16 cellular contexts compared by ENCODE assay signal in genomic region chr1:220843481-220844011, GRCh38. TPM values are rescaled to one million over a fixed set of nuclear protein-coding genes. Genes with fewer than 3 reads are reported as not detected.
DNase-seq lines count a peak whose midpoint lies in the region; ATAC-seq and TF ChIP-seq lines count a peak whose summit lies in the region.
"Had no signal": no experiment of that assay in that cellular context is flagged by ENCODE, and none has a peak within 500 bp of the region (broad histone marks: within the 10 kb centered on the region; RNA-seq: fewer than 3 reads in every experiment).

No MANE protein-coding gene starts in this region.

- H3K9ac ChIP-seq in parathyroid adenoma: no peak overlapping the region

- CTCF ChIA-PET in GM10248 (lab: Yijun Ruan, JAX): no interaction called here

- H2AFZ ChIP-seq in parathyroid adenoma: no peak overlapping the region

- no peaks in the 10 kb centered on the region for H3K9me3 ChIP-seq in parathyroid adenoma (ENCODE audit: control insufficient read depth, low read length)
- H3K9me3 ChIP-seq: Peyer's patch, tibial artery had no signal

- H3K4me2 ChIP-seq in parathyroid adenoma (ENCODE audit: low read length): no peak overlapping the region

- POLR2A ChIA-PET in GM10248 (lab: Yijun Ruan, JAX): no interaction called here

- peak; percentile 94 for ATAC-seq in Right ventricle myocardium superior (ENCODE audit: poor library complexity)
- ATAC-seq in stimulated activated naive CD8-positive, alpha-beta T cell treated with anti-CD3 and anti-CD28 coated beads, Interleukin-15, Interleukin-2, amounts not matched to agents 100 U/mL and 50 U/mL, for 24 hours: no peak
- ATAC-seq: activated CD8-positive, alpha-beta T cell treated with anti-CD3 and anti-CD28 coated beads for 36 hours had no signal

- H3K4me1 ChIP-seq in parathyroid adenoma: no peaks in the 10 kb centered on the region
- H3K4me1 ChIP-seq: Peyer's patch had no signal

- H3K4me3 ChIP-seq in astrocyte of the spinal cord (ENCODE audit: low read depth, low read length): no peak overlapping the region
- H3K4me3 ChIP-seq in parathyroid adenoma (ENCODE audit: low read depth, low read length): no peak overlapping the region
- H3K4me3 ChIP-seq: Peyer's patch, tibial artery had no signal

- no peaks in the 10 kb centered on the region for H3K36me3 ChIP-seq in parathyroid adenoma (ENCODE audit: control insufficient read depth, insufficient read depth, low read length)
- H3K36me3 ChIP-seq: Peyer's patch, tibial artery had no signal

- H3K27ac ChIP-seq in parathyroid adenoma: peak overlapping the region; percentile 36
- H3K27ac ChIP-seq: tibial artery had no signal

- intact Hi-C loops in Right ventricle myocardium superior (cut with DNase I): loop anchor here (2.0 kb wide), 1 partner anchor 33 kb away; no protein-coding TSS in a partner anchor

- peak; percentile 19 for DNase-seq in AG09319 (ENCODE audit: extremely low read depth, low read depth)
- peak; percentile 38 for DNase-seq in astrocyte of the spinal cord (ENCODE audit: low read depth, low spot score)
- DNase-seq in Right ventricle myocardium superior: peak; percentile 58
- DNase-seq in NCI-H82 treated with DMSO at 0.1 percent for 48 hours (lab: John Stamatoyannopoulos, UW; ENCODE audit: unreplicated experiment): no peak
- no peak for DNase-seq in stimulated activated naive CD8-positive, alpha-beta T cell treated with anti-CD3 and anti-CD28 coated beads, Interleukin-15, Interleukin-2, amounts not matched to agents 100 U/mL and 50 U/mL, for 24 hours
- DNase-seq in GM10248 (ENCODE audit: extremely low spot score): no peak
- DNase-seq in activated CD8-positive, alpha-beta memory T cell treated with anti-CD3 and anti-CD28 coated beads, Interleukin-2, amount 50 U/mL, for 4 hours: no peak
- DNase-seq: activated CD8-positive, alpha-beta T cell treated with anti-CD3 and anti-CD28 coated beads for 36 hours; activated naive CD4-positive, alpha-beta T cell treated with anti-CD3 and anti-CD28 coated beads, Interleukin-2, amount 50 U/mL, for 16 hours; cortex of kidney; NCI-H226; T-helper 9 cell had no signal

- in situ Hi-C loops in astrocyte of the spinal cord (cut with HindIII; ENCODE audit: low sequenced_read_pairs): no loop called here

- no peaks in the 10 kb centered on the region for H3K27me3 ChIP-seq in parathyroid adenoma (ENCODE audit: control insufficient read depth, insufficient read depth, low read length)
- H3K27me3 ChIP-seq: Peyer's patch, tibial artery had no signal

- TF ChIP-seq CTCF in AG09319 (IDR thresholded peaks at IDR 0.05; ENCODE audit: low read depth, low read length): no peak
- TF ChIP-seq CTCF in astrocyte of the spinal cord (IDR thresholded peaks at IDR 0.05; ENCODE audit: low read depth, low read length): no peak
- no peak for TF ChIP-seq CTCF in parathyroid adenoma (IDR thresholded peaks at IDR 0.05)
- no peak for TF ChIP-seq CTCF in GM10248 (IDR thresholded peaks at IDR 0.05; ENCODE audit: control extremely low read depth, extremely low read depth, low read depth, missing control alignments)

- H3K79me2 ChIP-seq in parathyroid adenoma: no peaks in the 10 kb centered on the region

RNA-seq across cellular contexts. Expression of gene HLX, which starts 35.7 kb away (rescaled TPM):
- 5.6 TPM for total RNA-seq in Right ventricle myocardium superior
- total RNA-seq: A673; activated CD8-positive, alpha-beta T cell treated with anti-CD3 and anti-CD28 coated beads for 36 hours had no signal

RNA-seq across cellular contexts. Expression of gene MTARC1, which starts 56.8 kb away (rescaled TPM):
- total RNA-seq in Right ventricle myocardium superior: 6.9 TPM
- total RNA-seq: activated CD8-positive, alpha-beta T cell treated with anti-CD3 and anti-CD28 coated beads for 36 hours had no signal

Comparison
In these comparisons a context has a peak if more than half of its experiments do, and no peak if none do; other contexts are left out.
1. DNase-seq: peak in AG09319 (single experiment), astrocyte of the spinal cord (single experiment) and Right ventricle myocardium superior (single experiment); none in NCI-H82 treated with DMSO at 0.1 percent for 48 hours (single experiment), stimulated activated naive CD8-positive, alpha-beta T cell treated with anti-CD3 and anti-CD28 coated beads, Interleukin-15, Interleukin-2, amounts not matched to agents 100 U/mL and 50 U/mL, for 24 hours (single experiment), GM10248 (single experiment) and activated CD8-positive, alpha-beta memory T cell treated with anti-CD3 and anti-CD28 coated beads, Interleukin-2, amount 50 U/mL, for 4 hours (single experiment).